Comparison of ENCODE assay signal across 25 cellular contexts in genomic region chr2:56540467-56540866, GRCh38.
DNase-seq lines count a peak whose midpoint lies in the region; ATAC-seq, FAIRE-seq and TF ChIP-seq lines count a peak whose summit lies in the region.
"Had no signal": no experiment of that assay in that cellular context is flagged by ENCODE, and none has a peak within 500 bp of the region (broad histone marks: within the 10 kb centered on the region; RNA-seq: fewer than 3 reads in every experiment).

No MANE protein-coding gene starts in this region.

- POLR2A ChIA-PET in SK-N-SH (lab: Yijun Ruan, JAX) = no interaction called here

- no peak overlapping the region for H3K4me3 Mint-ChIP-seq in astrocyte (ENCODE audit: unreplicated experiment)
- H3K4me3 Mint-ChIP-seq: CD14-positive monocyte; CD4-positive, alpha-beta T cell; CD8-positive, alpha-beta memory T cell; GM23338; H9 had no signal

- H3K27me3 Mint-ChIP-seq in astrocyte (ENCODE audit: low read depth, unreplicated experiment) = no peaks in the 10 kb centered on the region
- H3K27me3 Mint-ChIP-seq: CD4-positive, alpha-beta T cell; CD8-positive, alpha-beta memory T cell had no signal

- peaks cover 7% of the 10 kb centered on the region for H3K4me1 Mint-ChIP-seq in astrocyte (ENCODE audit: low read depth, unreplicated experiment)
- H3K4me1 Mint-ChIP-seq: CD14-positive monocyte; CD8-positive, alpha-beta memory T cell; GM23338; H9 had no signal

- peak overlapping the region; percentile 44; the same call in 1 of the 2 replicates for H3K4me2 ChIP-seq in SK-N-SH
- H3K4me2 ChIP-seq in astrocyte (ENCODE audit: low read length) = no peak overlapping the region
- no peak overlapping the region for H3K4me2 ChIP-seq in smooth muscle cell
- H3K4me2 ChIP-seq: BLaER1 treated with 17β-estradiol and CSF1 and Interleukin-3, amounts not matched to agents 10 nM and 100 nM; GM23338 had no signal

- no peak for DNase-seq in SK-N-SH
- peak; percentile 17 for DNase-seq in astrocyte (ENCODE audit: low read depth)
- no peak for DNase-seq in smooth muscle cell (lab: John Stamatoyannopoulos, UW; ENCODE audit: unreplicated experiment)
- no peak for DNase-seq in globus pallidus (ENCODE audit: low spot score)
- DNase-seq in NCI-H1092 treated with DMSO at 0.1 percent for 48 hours (lab: John Stamatoyannopoulos, UW) = no peak
- DNase-seq: ACHN; AML-193; BE2C; CD4-positive, alpha-beta T cell; CD8-positive, alpha-beta memory T cell; DMS 273 treated with DMSO at 0.1 percent for 48 hours; DMS79; EL; GDM1; H9 had no signal

- TF ChIP-seq EP300 in SK-N-SH (IDR thresholded peaks at IDR 0.05; ENCODE audit: borderline replicate concordance in 1 of 2, low read depth in 1 of 2, low read length in 1 of 2) = no peak

- H3K9ac ChIP-seq in SK-N-SH (peak overlapping the region; percentile 20; the same call in 1 of the 2 replicates), astrocyte (ENCODE audit: low read length) (no peak overlapping the region), smooth muscle cell (ENCODE audit: low read depth) (no peak overlapping the region)
- H3K9ac ChIP-seq: BLaER1 treated with 17β-estradiol and CSF1 and Interleukin-3, amounts not matched to agents 10 nM and 100 nM had no signal

- H3K27me3 ChIP-seq in ACC112 (ENCODE audit: insufficient read depth, low read length) (no peaks in the 10 kb centered on the region), SK-N-SH (ENCODE audit: insufficient read depth) (no peaks in the 10 kb centered on the region), astrocyte (ENCODE audit: insufficient read depth, low read length) (no peaks in the 10 kb centered on the region), smooth muscle cell (ENCODE audit: low read depth) (no peaks in the 10 kb centered on the region)
- H3K27me3 ChIP-seq: BE2C; BLaER1 treated with 17β-estradiol and CSF1 and Interleukin-3, amounts not matched to agents 10 nM and 100 nM had no signal

- H4K20me1 ChIP-seq in SK-N-SH (ENCODE audit: insufficient read depth) (no peaks in the 10 kb centered on the region), astrocyte (ENCODE audit: insufficient read depth, low read length) (no peaks in the 10 kb centered on the region), smooth muscle cell (ENCODE audit: low read depth) (no peaks in the 10 kb centered on the region)
- H4K20me1 ChIP-seq: BLaER1 treated with 17β-estradiol and CSF1 and Interleukin-3, amounts not matched to agents 10 nM and 100 nM had no signal

- no peak for TF ChIP-seq RAD21 in SK-N-SH (IDR thresholded peaks at IDR 0.05; ENCODE audit: low read length)

- no peak for ATAC-seq in GM18909 (IDR thresholded peaks at IDR 0.05; ENCODE audit: poor library complexity, unreplicated experiment)
- ATAC-seq: GM12878, GM23338, HCT116 had no signal

- no peak for FAIRE-seq in astrocyte (lab: Jason Lieb, UNC)
- FAIRE-seq: A204.1, D721Med, GM12878 had no signal

- H3K36me3 ChIP-seq in ACC112 (ENCODE audit: insufficient read depth, low read length) = no peaks in the 10 kb centered on the region
- H3K36me3 ChIP-seq in SK-N-SH (replicated peaks in 1 of 2; ENCODE audit: control insufficient read depth in 1 of 2, insufficient read depth in 2 of 2, low read length in 1 of 2) = peaks cover 0 to 3% of the 10 kb centered on the region in 2 experiments
- no peaks in the 10 kb centered on the region for H3K36me3 ChIP-seq in astrocyte (ENCODE audit: insufficient read depth, low read length)
- H3K36me3 ChIP-seq in smooth muscle cell (ENCODE audit: low read depth) = no peaks in the 10 kb centered on the region
- H3K36me3 ChIP-seq: BE2C; BLaER1 treated with 17β-estradiol and CSF1 and Interleukin-3, amounts not matched to agents 10 nM and 100 nM had no signal

- TF ChIP-seq CTCF in SK-N-SH (IDR thresholded peaks at IDR 0.05) (no peak), astrocyte (IDR thresholded peaks at IDR 0.05; ENCODE audit: insufficient read depth, low read depth, low read length) (no peak), smooth muscle cell (IDR thresholded peaks at IDR 0.05; ENCODE audit: borderline replicate concordance, insufficient read depth, poor library complexity, severe bottlenecking) (no peak)

- H3K79me2 ChIP-seq in ACC112 (ENCODE audit: control insufficient read depth, insufficient read depth, low read length, unreplicated experiment) (no peaks in the 10 kb centered on the region), SK-N-SH (ENCODE audit: insufficient read depth) (peaks cover 37% of the 10 kb centered on the region), astrocyte (ENCODE audit: insufficient read depth, low read length) (no peaks in the 10 kb centered on the region), smooth muscle cell (ENCODE audit: low read depth) (no peaks in the 10 kb centered on the region)

- H3K9me3 ChIP-seq in SK-N-SH (no peaks in the 10 kb centered on the region), astrocyte (ENCODE audit: insufficient read depth, low read depth, low read length) (no peaks in the 10 kb centered on the region), smooth muscle cell (replicated peaks; ENCODE audit: low read depth) (no peaks in the 10 kb centered on the region)
- H3K9me3 ChIP-seq: BE2C had no signal

- H3K4me1 ChIP-seq in ACC112 (ENCODE audit: control insufficient read depth, insufficient read depth, low read length, unreplicated experiment) (no peaks in the 10 kb centered on the region), SK-N-SH (ENCODE audit: control insufficient read depth in 1 of 2, insufficient read depth in 2 of 2, low read depth in 1 of 2, low read length in 1 of 2) (peaks cover 0 to 6% of the 10 kb centered on the region in 2 experiments; a peak in 1 of 4 replicates), astrocyte (ENCODE audit: insufficient read depth, low read length) (no peaks in the 10 kb centered on the region), smooth muscle cell (ENCODE audit: low read depth) (no peaks in the 10 kb centered on the region)
- H3K4me1 ChIP-seq: BE2C; BLaER1 treated with 17β-estradiol and CSF1 and Interleukin-3, amounts not matched to agents 10 nM and 100 nM had no signal

- H2AFZ ChIP-seq in ACC112 (ENCODE audit: low read length, unreplicated experiment) (peak overlapping the region; percentile 12), SK-N-SH (ENCODE audit: low read depth) (no peak overlapping the region), astrocyte (ENCODE audit: low read depth, low read length) (no peak overlapping the region), smooth muscle cell (ENCODE audit: low read depth) (peak overlapping the region; percentile 37)
- H2AFZ ChIP-seq: GM23338 had no signal

- H3K9me2 ChIP-seq in SK-N-SH = no peaks in the 10 kb centered on the region

- CTCF ChIA-PET in SK-N-SH (lab: Yijun Ruan, JAX) = no interaction called here

- H3F3A ChIP-seq in SK-N-SH (replicated peaks; ENCODE audit: insufficient read depth) (peaks cover 58% of the 10 kb centered on the region), smooth muscle cell (ENCODE audit: low read depth) (no peaks in the 10 kb centered on the region)

- H3K36me3 Mint-ChIP-seq in astrocyte (ENCODE audit: low read depth, unreplicated experiment) = no peaks in the 10 kb centered on the region
- H3K36me3 Mint-ChIP-seq: CD14-positive monocyte; CD8-positive, alpha-beta memory T cell had no signal

- no peak overlapping the region for H3K4me3 ChIP-seq in ACC112 (ENCODE audit: low read depth, low read length)
- peak overlapping the region in 1 of 2 experiments; percentile 9; a peak in 1 of 4 replicates for H3K4me3 ChIP-seq in SK-N-SH (ENCODE audit: low read depth in 2 of 2, low read length in 1 of 2)
- H3K4me3 ChIP-seq in astrocyte (ENCODE audit: insufficient read depth, low read depth, low read length) = no peak overlapping the region
- no peak overlapping the region for H3K4me3 ChIP-seq in smooth muscle cell
- H3K4me3 ChIP-seq: BLaER1 treated with 17β-estradiol and CSF1 and Interleukin-3, amounts not matched to agents 10 nM and 100 nM; GM12878; GM23338 had no signal

- H3K27ac Mint-ChIP-seq in astrocyte (ENCODE audit: unreplicated experiment) = no peak overlapping the region
- H3K27ac Mint-ChIP-seq: CD14-positive monocyte; CD4-positive, alpha-beta T cell; CD8-positive, alpha-beta memory T cell; GM23338; H9 had no signal

- H3K27ac ChIP-seq in ACC112 (ENCODE audit: low read depth, low read length) = no peak overlapping the region
- H3K27ac ChIP-seq in SK-N-SH (ENCODE audit: low read depth in 2 of 2, low read length in 1 of 2) = peak overlapping the region; percentile 76; a peak in 3 of 4 replicates
- H3K27ac ChIP-seq in astrocyte (ENCODE audit: low read depth, low read length) = no peak overlapping the region
- no peak overlapping the region for H3K27ac ChIP-seq in smooth muscle cell (ENCODE audit: low read depth)
- H3K27ac ChIP-seq: 22Rv1; BLaER1 treated with 17β-estradiol and CSF1 and Interleukin-3, amounts not matched to agents 10 nM and 100 nM had no signal

- WGBS in SK-N-SH (ENCODE audit: low lambda C conversion rate) = 8% methylated on average over 1 of the region's 1 CpG
- WGBS in smooth muscle cell (ENCODE audit: low lambda C conversion rate) = 88% methylated on average over 1 of the region's 1 CpG

- peaks cover 2% of the 10 kb centered on the region for H3K9me3 Mint-ChIP-seq in astrocyte (ENCODE audit: unreplicated experiment)

TF ChIP-seq in SK-N-SH, 30 proteins besides CTCF, POLR2A, EP300 and RAD21 (continues in another document):
- TF ChIP-seq SMC3 (IDR thresholded peaks at IDR 0.05; ENCODE audit: low read depth, low read length) = no peak
- 0 out of 2 replicates have a peak, but pooled peaks have one; percentile 21 for TF ChIP-seq NFIC (IDR thresholded peaks at IDR 0.05; ENCODE audit: borderline replicate concordance)
- no peak for TF ChIP-seq TCF12 (IDR thresholded peaks at IDR 0.05)
- TF ChIP-seq FOXJ3 (CRISPR knock-in tag; IDR thresholded peaks at IDR 0.05) = no peak
- TF ChIP-seq TEAD4 (IDR thresholded peaks at IDR 0.05; ENCODE audit: borderline replicate concordance, insufficient read depth) = no peak
- TF ChIP-seq GABPA (IDR thresholded peaks at IDR 0.05; ENCODE audit: low read depth) = no peak
- no peak for TF ChIP-seq ELF1 (IDR thresholded peaks at IDR 0.05)
- no peak for TF ChIP-seq MAX (IDR thresholded peaks at IDR 0.05; ENCODE audit: low read depth)
- no peak for TF ChIP-seq CHD2 (IDR thresholded peaks at IDR 0.05; ENCODE audit: low read length, partially characterized antibody)
- TF ChIP-seq GATA2 (CRISPR knock-in tag; IDR thresholded peaks at IDR 0.05) = no peak
- TF ChIP-seq MXI1 (IDR thresholded peaks at IDR 0.05; ENCODE audit: low read depth, low read length) = no peak

Comparison
In these comparisons a context has a peak if more than half of its experiments do, and no peak if none do; other contexts are left out.
1. H2AFZ ChIP-seq: peak in ACC112 (single experiment) and smooth muscle cell (single experiment); none in SK-N-SH (single experiment) and astrocyte (single experiment).
2. H3K27ac ChIP-seq: peak in SK-N-SH (2 of 2); none in ACC112 (single experiment), astrocyte (single experiment) and smooth muscle cell (single experiment).